Comparison of ENCODE assay signal across 1 cellular context in the genomic region with DNA sequence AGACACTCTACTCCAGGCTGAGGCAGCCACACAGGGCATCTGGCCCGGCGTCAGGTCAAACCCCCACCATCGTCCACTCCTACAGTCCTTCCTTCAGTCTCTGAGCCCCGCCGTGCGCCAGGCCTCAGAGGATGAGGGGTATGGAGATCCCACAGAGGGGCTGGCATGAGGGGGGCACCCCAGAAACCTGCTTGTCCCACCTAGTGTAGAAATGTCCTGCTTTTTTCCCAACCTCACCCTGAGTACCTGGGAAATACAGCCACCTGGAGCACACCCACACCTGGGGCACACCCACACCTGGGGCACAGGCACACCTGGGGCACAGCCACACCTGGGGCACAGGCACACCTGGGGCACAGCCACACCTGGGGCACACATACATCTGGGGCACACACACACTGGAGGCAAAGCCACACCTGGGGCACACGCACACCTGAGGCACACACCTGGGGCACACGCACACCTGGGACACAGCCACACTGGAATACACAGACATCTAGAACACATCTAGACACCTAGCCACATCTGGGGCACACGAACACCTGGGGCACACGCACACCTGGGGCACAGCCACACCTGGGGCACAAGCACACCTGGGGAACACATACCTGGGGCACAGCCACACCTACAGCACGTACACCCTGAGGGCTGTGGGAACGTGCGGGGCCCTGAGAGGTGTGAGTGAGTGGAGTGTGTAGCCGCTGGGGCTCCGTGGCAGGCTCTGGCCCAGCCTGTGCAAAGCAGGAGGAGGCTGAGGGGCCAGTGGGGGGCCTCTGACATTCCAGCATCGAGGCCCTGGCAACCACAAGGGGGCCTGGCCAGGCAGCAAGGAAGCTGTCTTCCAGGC.
TF ChIP-seq lines count a peak whose summit lies in the region.

No MANE protein-coding gene starts in this region.

TF ChIP-seq in IMR-90, 13 proteins besides CTCF, POLR2A, EP300 and RAD21:
- TF ChIP-seq NFE2L2 (IDR thresholded peaks at IDR 0.05; ENCODE audit: low read depth, low read length) (no peak), ELK1 (IDR thresholded peaks at IDR 0.05; ENCODE audit: borderline replicate concordance, low read depth, low read length) (no peak)
